ENCODE assay signal across 8 cellular contexts in the genomic region with DNA sequence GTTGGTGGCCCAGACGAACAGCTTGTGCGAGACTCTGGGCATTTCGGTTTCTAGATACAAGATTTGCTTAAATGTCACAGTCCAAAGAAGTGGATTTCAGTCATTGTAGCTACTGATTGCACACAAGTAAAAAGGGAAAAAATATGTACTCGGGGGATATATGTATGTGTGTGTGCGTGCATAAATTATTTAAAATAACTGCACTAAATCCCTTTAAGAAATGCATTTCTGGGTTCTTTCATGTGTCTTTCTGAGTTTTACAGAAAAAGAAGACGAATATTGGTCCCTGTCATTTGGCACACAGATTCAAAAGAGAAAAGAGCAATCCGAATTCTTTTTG. TPM values are rescaled to one million over a fixed set of nuclear protein-coding genes. Genes with fewer than 3 reads are reported as not detected.
DNase-seq lines count a peak whose midpoint lies in the region; ATAC-seq, FAIRE-seq and TF ChIP-seq lines count a peak whose summit lies in the region.

No MANE protein-coding gene starts in this region.

- POLR2A ChIA-PET in RWPE1 (lab: Yijun Ruan, JAX; ENCODE audit: low non-redundant PET) = no interaction called here

- ATAC-seq in heart right ventricle (no peak), left cardiac atrium (no peak), upper lobe of right lung (no peak)

- DNase-seq in heart right ventricle = no peak
- DNase-seq in left cardiac atrium = no peak
- DNase-seq in cardiac fibroblast (ENCODE audit: low read depth in 2 of 2) = peak in 1 of 2 donors; percentile 27
- no peak for DNase-seq in upper lobe of right lung
- DNase-seq in H54 (ENCODE audit: insufficient read length, low spot score) = no peak
- DNase-seq in RWPE1 (ENCODE audit: low spot score) = no peak
- DNase-seq in NCI-H1694 (lab: John Stamatoyannopoulos, UW) = no peak

- H3K4me3 ChIP-seq in heart right ventricle = peak overlapping the region; percentile 59 to 92 (median 78)
- peak overlapping the region; percentile 61 to 64 for H3K4me3 ChIP-seq in cardiac fibroblast (replicated peaks in 1 of 2; ENCODE audit: low read depth in 2 of 2, low read length in 2 of 2)
- H3K4me3 ChIP-seq in muscle layer of colon (ENCODE audit: low read depth in 1 of 2, low read length in 2 of 2) = peak overlapping the region; percentile 75 to 93
- peak overlapping the region; percentile 74 for H3K4me3 ChIP-seq in upper lobe of right lung

- H3K9ac ChIP-seq in muscle layer of colon (ENCODE audit: low read length) = peak overlapping the region; percentile 42

- CTCF ChIA-PET in RWPE1 (lab: Yijun Ruan, JAX) = interaction anchor here (0.6 to 1.6 kb wide), 16 partner anchors 9 to 1838 kb away, joined by 3 to 4 read pairs (median 3); no protein-coding TSS in a partner anchor

- H3K9me3 ChIP-seq in heart right ventricle = no peaks in the 10 kb centered on the region
- H3K9me3 ChIP-seq in muscle layer of colon (ENCODE audit: low read length) = no peaks in the 10 kb centered on the region
- no peaks in the 10 kb centered on the region for H3K9me3 ChIP-seq in upper lobe of right lung

- FAIRE-seq in H54 (lab: Jason Lieb, UNC) = no peak

- H3K27me3 ChIP-seq in heart right ventricle (peaks cover 0 to 97% (median 11%) of the 10 kb centered on the region in 7 donors), muscle layer of colon (ENCODE audit: control insufficient read depth in 1 of 2, insufficient read depth in 2 of 2, low read length in 2 of 2) (peaks cover 0 to 3% of the 10 kb centered on the region in 2 donors), upper lobe of right lung (peaks cover 23% of the 10 kb centered on the region)

- H3K36me3 ChIP-seq in heart right ventricle (no peaks in the 10 kb centered on the region), muscle layer of colon (ENCODE audit: insufficient read depth, low read length) (no peaks in the 10 kb centered on the region), upper lobe of right lung (no peaks in the 10 kb centered on the region)

- intact Hi-C loops in heart right ventricle (cut with DNase I) = loop anchor here (2.0 to 10.0 kb wide), 16 partner anchors 47 to 1839 kb away; no protein-coding TSS in a partner anchor
- intact Hi-C loops in left cardiac atrium (cut with DNase I) = loop anchor here (5.0 to 10.0 kb wide), 7 partner anchors 47 to 1837 kb away; no protein-coding TSS in a partner anchor
- intact Hi-C loops in upper lobe of right lung (cut with DNase I) = loop anchor here (5.0 kb wide), 1 partner anchor 882 kb away; no protein-coding TSS in a partner anchor

- no peak for TF ChIP-seq POLR2A in H54 (IDR thresholded peaks at IDR 0.05; ENCODE audit: low read depth, low read length)

- H3K4me1 ChIP-seq in heart right ventricle = peaks cover 0 to 41% (median 14%) of the 10 kb centered on the region in 9 donors
- H3K4me1 ChIP-seq in muscle layer of colon (ENCODE audit: insufficient read depth, low read length) = peaks cover 15% of the 10 kb centered on the region
- H3K4me1 ChIP-seq in upper lobe of right lung = peaks cover 3% of the 10 kb centered on the region

- 15 to 18% methylated on average over 7 of the region's 7 CpGs for WGBS in heart right ventricle, 2 donors

- H3K27ac ChIP-seq in heart right ventricle (peak overlapping the region in 4 of 10 donors; percentile 15 to 95 (median 92)), muscle layer of colon (ENCODE audit: low read depth, low read length) (peak overlapping the region; percentile 83), upper lobe of right lung (no peak overlapping the region), RWPE1 (no peak overlapping the region)

- no peak for TF ChIP-seq CTCF in heart right ventricle (IDR thresholded peaks at IDR 0.05)
- no peak for TF ChIP-seq CTCF in cardiac fibroblast (IDR thresholded peaks at IDR 0.05; ENCODE audit: low read depth, low read length)
- no peak for TF ChIP-seq CTCF in upper lobe of right lung (IDR thresholded peaks at IDR 0.05)
- TF ChIP-seq CTCF in RWPE1 (conservative IDR thresholded peaks at IDR 0.05; ENCODE audit: low read depth) = no peak

RNA-seq across cellular contexts. Expression of a gene that starts 2.1 kb away (rescaled TPM):
- total RNA-seq in heart right ventricle (10 to 100 TPM in 9 of 10 donors, 1 to 10 TPM in 1; 8.2 to 51.3 (median 21.1) TPM), left cardiac atrium (10 to 100 TPM; 55.8 to 84.1 TPM), upper lobe of right lung (31.9 TPM)
- 10 to 100 TPM in 1 of 2 donors, 1 to 10 TPM in 1; 3.4 to 12.3 TPM for polyA plus RNA-seq in heart right ventricle
